8 cellular contexts compared by ENCODE assay signal in genomic region chr3:190566043-190566933, GRCh38. TPM values are rescaled to one million over a fixed set of nuclear protein-coding genes. Genes with fewer than 3 reads are reported as not detected.
DNase-seq lines count a peak whose midpoint lies in the region; ATAC-seq, FAIRE-seq and TF ChIP-seq lines count a peak whose summit lies in the region.

No MANE protein-coding gene starts in this region.

- in situ Hi-C loops in GM12878 (cut with MboI), result no loop called here

- intact Hi-C loops in GM12878 (cut with micrococcal nuclease; ENCODE audit: unreplicated experiment), result no loop called here

- H3K27ac ChIP-seq in RWPE2 (ENCODE audit: poor library complexity, severe bottlenecking) (peak overlapping the region; percentile 92), GM12878 (ENCODE audit: control insufficient read depth, insufficient read depth) (no peak overlapping the region)

- no peaks in the 10 kb centered on the region for H4K20me1 ChIP-seq in GM12878 (ENCODE audit: control insufficient read depth, insufficient read depth)

- TF ChIP-seq CTCF in RWPE2 (IDR thresholded peaks at IDR 0.05; ENCODE audit: poor library complexity, severe bottlenecking), result no peak
- no peak for TF ChIP-seq CTCF in GM12878 (IDR thresholded peaks at IDR 0.05 in 2 of 3, conservative IDR thresholded peaks at IDR 0.05 in 1 of 3; ENCODE audit: control insufficient read depth in 2 of 3, extremely low read depth in 1 of 3, insufficient read depth in 1 of 3, low read depth in 3 of 3, low read length in 3 of 3)

- 30% methylated on average over 6 of the region's 6 CpGs for WGBS in GM12878 (ENCODE audit: insufficient coverage, insufficient replicate concordance, low lambda C conversion rate, missing lambda C conversion rate)

- H3K4me3 ChIP-seq in RWPE2 (ENCODE audit: severe bottlenecking) (no peak overlapping the region), GM12878 (no peak overlapping the region)

- no peak for TF ChIP-seq POLR2A in GM12878 (IDR thresholded peaks at IDR 0.05; ENCODE audit: low read depth, low read length)

- POLR2A ChIA-PET in GM12878 (lab: Charles Lee), result no interaction called here

- RAD21 ChIA-PET in GM12878 (lab: Charles Lee; ENCODE audit: unreplicated experiment), result no interaction called here

- no peak for TF ChIP-seq EP300 in GM12878 (IDR thresholded peaks at IDR 0.05; ENCODE audit: borderline replicate concordance in 1 of 2, control insufficient read depth in 1 of 2, low read depth in 2 of 2, low read length in 2 of 2)

- peak; percentile 96 for ATAC-seq in RWPE2 (ENCODE audit: low read depth)
- ATAC-seq in GM12878, result peak; percentile 24; the same call in 1 of the 3 replicates
- no peak for ATAC-seq in GM21529 (IDR thresholded peaks at IDR 0.05; ENCODE audit: unreplicated experiment)

- peaks cover 44% of the 10 kb centered on the region for H3K4me1 ChIP-seq in RWPE2 (ENCODE audit: insufficient read depth, poor library complexity, severe bottlenecking)
- H3K4me1 ChIP-seq in GM12878 (ENCODE audit: control insufficient read depth, insufficient read depth, low read length), result no peaks in the 10 kb centered on the region

- FAIRE-seq in GM12878 (lab: Jason Lieb, UNC), result no peak

- H3K9ac ChIP-seq in GM12878 (ENCODE audit: control insufficient read depth, insufficient read depth, low read length), result no peak overlapping the region

- CTCF ChIA-PET in GM12878 (lab: Yijun Ruan, JAX), result no interaction called here

- TF ChIP-seq RAD21 in GM12878 (IDR thresholded peaks at IDR 0.05; ENCODE audit: insufficient read depth, low read depth, low read length), result no peak

- no peak overlapping the region for H3K4me2 ChIP-seq in GM12878 (ENCODE audit: control insufficient read depth, insufficient read depth)

- H3K9me3 ChIP-seq in RWPE2 (ENCODE audit: severe bottlenecking), result no peaks in the 10 kb centered on the region
- H3K9me3 ChIP-seq in GM12878 (replicated peaks; ENCODE audit: control insufficient read depth, insufficient read depth, low read length), result no peaks in the 10 kb centered on the region

- no peaks in the 10 kb centered on the region for H3K79me2 ChIP-seq in GM12878 (ENCODE audit: control insufficient read depth, insufficient read depth, low read length)

- BruUV-seq in GM12878 (replicated peaks; lab: Mats Ljungman, UMichigan), result no TSS peak

- DNase-seq in 8988T, result peak; percentile 27
- peak; percentile 100 for DNase-seq in HCEC 1CT
- DNase-seq in RWPE2 (ENCODE audit: low spot score), result peak; percentile 97
- no peak for DNase-seq in GM12878 (ENCODE audit: low read depth, low spot score)
- peak; percentile 100 for DNase-seq in iris pigment epithelial cell (ENCODE audit: low read depth)
- DNase-seq in stimulated activated CD4-positive, alpha-beta T cell treated with anti-CD3 and anti-CD28 coated beads, Interleukin-1b, Interleukin-23, amount 100 ng/mL, for 4 hours (ENCODE audit: low read depth in 2 of 2), result peak; percentile 11 to 34
- no peak for DNase-seq in NCI-H2029 treated with DMSO at 0.1 percent for 48 hours (lab: John Stamatoyannopoulos, UW)

- H3K36me3 ChIP-seq in RWPE2 (ENCODE audit: low read depth) (peaks cover 63% of the 10 kb centered on the region), GM12878 (ENCODE audit: control insufficient read depth in 2 of 2, insufficient read depth in 2 of 2, low read length in 1 of 2) (no peaks in the 10 kb centered on the region)

- H3K27me3 ChIP-seq in RWPE2 (ENCODE audit: insufficient read depth, poor library complexity, severe bottlenecking), result no peaks in the 10 kb centered on the region
- no peaks in the 10 kb centered on the region for H3K27me3 ChIP-seq in GM12878 (replicated peaks in 1 of 2; ENCODE audit: control insufficient read depth in 2 of 2, insufficient read depth in 2 of 2, low read length in 1 of 2)

- H2AFZ ChIP-seq in GM12878 (ENCODE audit: control insufficient read depth, low read depth, low read length), result no peak overlapping the region

- SMC1A ChIA-PET in GM12878 (lab: Charles Lee; ENCODE audit: uncharacterized antibody, unreplicated experiment), result no interaction called here

TF ChIP-seq in GM12878, 131 proteins besides CTCF, POLR2A, EP300 and RAD21:
- TF ChIP-seq, protein P1, sequence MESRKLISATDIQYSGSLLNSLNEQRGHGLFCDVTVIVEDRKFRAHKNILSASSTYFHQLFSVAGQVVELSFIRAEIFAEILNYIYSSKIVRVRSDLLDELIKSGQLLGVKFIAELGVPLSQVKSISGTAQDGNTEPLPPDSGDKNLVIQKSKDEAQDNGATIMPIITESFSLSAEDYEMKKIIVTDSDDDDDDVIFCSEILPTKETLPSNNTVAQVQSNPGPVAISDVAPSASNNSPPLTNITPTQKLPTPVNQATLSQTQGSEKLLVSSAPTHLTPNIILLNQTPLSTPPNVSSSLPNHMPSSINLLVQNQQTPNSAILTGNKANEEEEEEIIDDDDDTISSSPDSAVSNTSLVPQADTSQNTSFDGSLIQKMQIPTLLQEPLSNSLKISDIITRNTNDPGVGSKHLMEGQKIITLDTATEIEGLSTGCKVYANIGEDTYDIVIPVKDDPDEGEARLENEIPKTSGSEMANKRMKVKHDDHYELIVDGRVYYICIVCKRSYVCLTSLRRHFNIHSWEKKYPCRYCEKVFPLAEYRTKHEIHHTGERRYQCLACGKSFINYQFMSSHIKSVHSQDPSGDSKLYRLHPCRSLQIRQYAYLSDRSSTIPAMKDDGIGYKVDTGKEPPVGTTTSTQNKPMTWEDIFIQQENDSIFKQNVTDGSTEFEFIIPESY (IDR thresholded peaks at IDR 0.05), result no peak
- TF ChIP-seq ZNF274 (IDR thresholded peaks at IDR 0.05; ENCODE audit: insufficient read depth, insufficient read length) (no peak), MYB (IDR thresholded peaks at IDR 0.05; ENCODE audit: borderline replicate concordance, low read depth, low read length) (no peak), SPI1 (IDR thresholded peaks at IDR 0.05; ENCODE audit: borderline replicate concordance, insufficient read depth, low read depth, low read length) (no peak), ZZZ3 (IDR thresholded peaks at IDR 0.05; ENCODE audit: control insufficient read depth, insufficient read length, low read depth) (no peak), NRF1 (conservative IDR thresholded peaks at IDR 0.05; ENCODE audit: low read depth, low read length) (no peak), POU2F2 (IDR thresholded peaks at IDR 0.05; ENCODE audit: borderline replicate concordance, low read depth, low read length) (no peak), ASH2L (IDR thresholded peaks at IDR 0.05; ENCODE audit: borderline replicate concordance, low read depth) (no peak), NFXL1 (IDR thresholded peaks at IDR 0.05; ENCODE audit: borderline replicate concordance) (no peak), PAX5 (IDR thresholded peaks at IDR 0.05; ENCODE audit: borderline replicate concordance, low read depth, low read length) (no peak), HSF1 (IDR thresholded peaks at IDR 0.05; ENCODE audit: low read depth, low read length) (no peak), RAD51 (IDR thresholded peaks at IDR 0.05) (no peak), CEBPB (IDR thresholded peaks at IDR 0.05; ENCODE audit: borderline replicate concordance in 1 of 2, low read depth in 2 of 2, low read length in 2 of 2) (no peak)

RNA-seq across cellular contexts. Expression of gene IL1RAP, which starts 52.4 kb away (rescaled TPM):
- total RNA-seq in GM12878 (2013; cell fraction: nucleolus; rRNA removed), result 4.3 and 4.7 TPM in 2 replicates
- total RNA-seq in GM12878 (2014; rRNA removed) (0.17 and 0.38 TPM in 2 replicates), GM12878 (2014; rRNA removed; fragmentation: Illumina TruSeq; extraction: Trizol) (0.46 and 0.58 TPM in 2 replicates), GM12878 (2021) (0.21 and 0.44 TPM in 2 replicates)
- polyA plus RNA-seq in GM12878 (2011; ENCODE audit: low read depth), result 0.14 TPM
- polyA plus RNA-seq in GM12878 (2011; rRNA removed) (0.73 and 0.88 TPM in 2 replicates), GM12878 (2014; fragmentation: Illumina TruSeq; extraction: Trizol) (0.22 and 1.6 TPM in 2 replicates), GM12878 (2014; fragmentation: Nextera tagmentation; extraction: Ambion mirVana) (under 1 TPM in 1 of 2 experiments, not detected in 1; 0.38 TPM), GM12878 (2014; rRNA removed) (0.28 and 0.30 TPM in 2 replicates), GM12878 (2016; fragmentation: Nextera tagmentation; extraction: Ambion mirVana) (1 to 10 TPM in 1 of 2 experiments, under 1 TPM in 1; 0.79 to 1.0 TPM)
- 0.87 and 0.88 TPM in 2 replicates for polyA plus RNA-seq in GM12878 (2011; cell fraction: cytosol; rRNA removed)
- 0.70 and 0.88 TPM in 2 replicates for polyA plus RNA-seq in GM12878 (2011; cell fraction: nucleus; rRNA removed)
- polyA plus RNA-seq in GM12878 (2012), result 0.22 and 0.58 TPM in 2 replicates
- polyA minus RNA-seq in GM12878 (2011; rRNA and poly(A)+ RNA removed), result 4.3 TPM in 2 replicates
- 2.1 TPM in 1 of 2 replicates, not detected in the other for polyA minus RNA-seq in GM12878 (2011; cell fraction: cytosol; rRNA and poly(A)+ RNA removed)
- polyA minus RNA-seq in GM12878 (2011; cell fraction: nucleus; rRNA and poly(A)+ RNA removed), result 3.1 and 4.8 TPM in 2 replicates

Comparison
In these comparisons a context has a peak if more than half of its experiments do, and no peak if none do; other contexts are left out.
1. DNase-seq: peak in 8988T (single experiment), HCEC 1CT (single experiment), RWPE2 (single experiment), iris pigment epithelial cell (single experiment) and stimulated activated CD4-positive, alpha-beta T cell treated with anti-CD3 and anti-CD28 coated beads, Interleukin-1b, Interleukin-23, amount 100 ng/mL, for 4 hours (2 of 2); none in GM12878 (single experiment) and NCI-H2029 treated with DMSO at 0.1 percent for 48 hours (single experiment).